In the genomic region with DNA sequence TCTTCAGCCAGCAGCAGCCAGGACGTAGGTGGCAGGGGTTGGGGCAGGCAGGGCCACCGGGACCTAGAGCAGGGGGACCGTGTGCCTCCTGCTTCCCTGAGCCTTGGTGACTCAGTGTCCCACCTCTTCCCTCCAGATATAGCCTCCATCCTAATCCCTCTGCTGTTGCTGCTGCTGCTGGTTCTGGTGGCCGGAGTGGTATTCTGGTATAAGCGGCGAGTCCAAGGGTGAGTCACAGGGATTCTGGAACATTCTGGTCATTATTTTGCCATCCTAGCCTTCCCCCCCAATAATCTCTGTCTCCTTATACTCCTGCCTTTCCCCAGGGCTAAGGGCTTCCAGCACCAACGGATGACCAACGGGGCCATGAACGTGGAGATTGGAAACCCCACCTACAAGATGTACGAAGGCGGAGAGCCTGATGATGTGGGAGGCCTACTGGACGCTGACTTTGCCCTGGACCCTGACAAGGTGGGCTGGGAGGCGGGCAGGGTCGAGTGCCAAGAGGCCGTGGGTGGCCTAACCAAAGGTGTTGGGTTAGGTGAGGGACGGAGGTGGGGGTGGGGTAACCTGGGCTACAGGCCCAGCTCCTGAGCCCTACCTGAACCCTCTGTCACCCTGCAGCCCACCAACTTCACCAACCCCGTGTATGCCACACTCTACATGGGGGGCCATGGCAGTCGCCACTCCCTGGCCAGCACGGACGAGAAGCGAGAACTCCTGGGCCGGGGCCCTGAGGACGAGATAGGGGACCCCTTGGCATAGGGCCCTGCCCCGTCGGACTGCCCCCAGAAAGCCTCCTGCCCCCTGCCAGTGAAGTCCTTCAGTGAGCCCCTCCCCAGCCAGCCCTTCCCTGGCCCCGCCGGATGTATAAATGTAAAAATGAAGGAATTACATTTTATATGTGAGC, we compare ENCODE assay signal across 1 cellular context.
TF ChIP-seq lines count a peak whose summit lies in the region.

No MANE protein-coding gene starts in this region.

TF ChIP-seq in WTC11, 78 proteins besides CTCF, POLR2A, EP300 and RAD21:
- TF ChIP-seq, protein P1, sequence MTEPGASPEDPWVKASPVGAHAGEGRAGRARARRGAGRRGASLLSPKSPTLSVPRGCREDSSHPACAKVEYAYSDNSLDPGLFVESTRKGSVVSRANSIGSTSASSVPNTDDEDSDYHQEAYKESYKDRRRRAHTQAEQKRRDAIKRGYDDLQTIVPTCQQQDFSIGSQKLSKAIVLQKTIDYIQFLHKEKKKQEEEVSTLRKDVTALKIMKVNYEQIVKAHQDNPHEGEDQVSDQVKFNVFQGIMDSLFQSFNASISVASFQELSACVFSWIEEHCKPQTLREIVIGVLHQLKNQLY (CRISPR knock-in tag; IDR thresholded peaks at IDR 0.05), result no peak
- TF ChIP-seq TP53 (CRISPR knock-in tag; IDR thresholded peaks at IDR 0.05), result no peak
- TF ChIP-seq, protein P2, sequence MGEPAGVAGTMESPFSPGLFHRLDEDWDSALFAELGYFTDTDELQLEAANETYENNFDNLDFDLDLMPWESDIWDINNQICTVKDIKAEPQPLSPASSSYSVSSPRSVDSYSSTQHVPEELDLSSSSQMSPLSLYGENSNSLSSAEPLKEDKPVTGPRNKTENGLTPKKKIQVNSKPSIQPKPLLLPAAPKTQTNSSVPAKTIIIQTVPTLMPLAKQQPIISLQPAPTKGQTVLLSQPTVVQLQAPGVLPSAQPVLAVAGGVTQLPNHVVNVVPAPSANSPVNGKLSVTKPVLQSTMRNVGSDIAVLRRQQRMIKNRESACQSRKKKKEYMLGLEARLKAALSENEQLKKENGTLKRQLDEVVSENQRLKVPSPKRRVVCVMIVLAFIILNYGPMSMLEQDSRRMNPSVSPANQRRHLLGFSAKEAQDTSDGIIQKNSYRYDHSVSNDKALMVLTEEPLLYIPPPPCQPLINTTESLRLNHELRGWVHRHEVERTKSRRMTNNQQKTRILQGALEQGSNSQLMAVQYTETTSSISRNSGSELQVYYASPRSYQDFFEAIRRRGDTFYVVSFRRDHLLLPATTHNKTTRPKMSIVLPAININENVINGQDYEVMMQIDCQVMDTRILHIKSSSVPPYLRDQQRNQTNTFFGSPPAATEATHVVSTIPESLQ (CRISPR knock-in tag; IDR thresholded peaks at IDR 0.05), result no peak
- TF ChIP-seq, protein P3, sequence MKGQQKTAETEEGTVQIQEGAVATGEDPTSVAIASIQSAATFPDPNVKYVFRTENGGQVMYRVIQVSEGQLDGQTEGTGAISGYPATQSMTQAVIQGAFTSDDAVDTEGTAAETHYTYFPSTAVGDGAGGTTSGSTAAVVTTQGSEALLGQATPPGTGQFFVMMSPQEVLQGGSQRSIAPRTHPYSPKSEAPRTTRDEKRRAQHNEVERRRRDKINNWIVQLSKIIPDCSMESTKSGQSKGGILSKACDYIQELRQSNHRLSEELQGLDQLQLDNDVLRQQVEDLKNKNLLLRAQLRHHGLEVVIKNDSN (CRISPR knock-in tag; IDR thresholded peaks at IDR 0.05), result no peak
- TF ChIP-seq SMAD3 (CRISPR knock-in tag; IDR thresholded peaks at IDR 0.05; ENCODE audit: borderline replicate concordance), result no peak
- TF ChIP-seq TCF7 (CRISPR knock-in tag; IDR thresholded peaks at IDR 0.05; ENCODE audit: low read depth), result no peak
- TF ChIP-seq, protein P4, sequence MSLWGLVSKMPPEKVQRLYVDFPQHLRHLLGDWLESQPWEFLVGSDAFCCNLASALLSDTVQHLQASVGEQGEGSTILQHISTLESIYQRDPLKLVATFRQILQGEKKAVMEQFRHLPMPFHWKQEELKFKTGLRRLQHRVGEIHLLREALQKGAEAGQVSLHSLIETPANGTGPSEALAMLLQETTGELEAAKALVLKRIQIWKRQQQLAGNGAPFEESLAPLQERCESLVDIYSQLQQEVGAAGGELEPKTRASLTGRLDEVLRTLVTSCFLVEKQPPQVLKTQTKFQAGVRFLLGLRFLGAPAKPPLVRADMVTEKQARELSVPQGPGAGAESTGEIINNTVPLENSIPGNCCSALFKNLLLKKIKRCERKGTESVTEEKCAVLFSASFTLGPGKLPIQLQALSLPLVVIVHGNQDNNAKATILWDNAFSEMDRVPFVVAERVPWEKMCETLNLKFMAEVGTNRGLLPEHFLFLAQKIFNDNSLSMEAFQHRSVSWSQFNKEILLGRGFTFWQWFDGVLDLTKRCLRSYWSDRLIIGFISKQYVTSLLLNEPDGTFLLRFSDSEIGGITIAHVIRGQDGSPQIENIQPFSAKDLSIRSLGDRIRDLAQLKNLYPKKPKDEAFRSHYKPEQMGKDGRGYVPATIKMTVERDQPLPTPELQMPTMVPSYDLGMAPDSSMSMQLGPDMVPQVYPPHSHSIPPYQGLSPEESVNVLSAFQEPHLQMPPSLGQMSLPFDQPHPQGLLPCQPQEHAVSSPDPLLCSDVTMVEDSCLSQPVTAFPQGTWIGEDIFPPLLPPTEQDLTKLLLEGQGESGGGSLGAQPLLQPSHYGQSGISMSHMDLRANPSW (CRISPR knock-in tag; conservative IDR thresholded peaks at IDR 0.05; ENCODE audit: low read depth), result no peak
- TF ChIP-seq NFE2L1 (CRISPR knock-in tag; IDR thresholded peaks at IDR 0.05), result no peak
- no peak for TF ChIP-seq ZNF396 (CRISPR knock-in tag; IDR thresholded peaks at IDR 0.05; ENCODE audit: borderline replicate concordance)
- TF ChIP-seq OVOL2 (CRISPR knock-in tag; IDR thresholded peaks at IDR 0.05; ENCODE audit: borderline replicate concordance), result no peak
- TF ChIP-seq, protein P5, sequence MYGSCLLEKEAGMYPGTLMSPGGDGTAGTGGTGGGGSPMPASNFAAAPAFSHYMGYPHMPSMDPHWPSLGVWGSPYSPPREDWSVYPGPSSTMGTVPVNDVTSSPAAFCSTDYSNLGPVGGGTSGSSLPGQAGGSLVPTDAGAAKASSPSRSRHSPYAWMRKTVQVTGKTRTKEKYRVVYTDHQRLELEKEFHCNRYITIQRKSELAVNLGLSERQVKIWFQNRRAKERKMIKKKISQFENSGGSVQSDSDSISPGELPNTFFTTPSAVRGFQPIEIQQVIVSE (CRISPR knock-in tag; IDR thresholded peaks at IDR 0.05; ENCODE audit: borderline replicate concordance), result no peak
- TF ChIP-seq PRRX2 (CRISPR knock-in tag; IDR thresholded peaks at IDR 0.05), result no peak
- TF ChIP-seq, protein P6, sequence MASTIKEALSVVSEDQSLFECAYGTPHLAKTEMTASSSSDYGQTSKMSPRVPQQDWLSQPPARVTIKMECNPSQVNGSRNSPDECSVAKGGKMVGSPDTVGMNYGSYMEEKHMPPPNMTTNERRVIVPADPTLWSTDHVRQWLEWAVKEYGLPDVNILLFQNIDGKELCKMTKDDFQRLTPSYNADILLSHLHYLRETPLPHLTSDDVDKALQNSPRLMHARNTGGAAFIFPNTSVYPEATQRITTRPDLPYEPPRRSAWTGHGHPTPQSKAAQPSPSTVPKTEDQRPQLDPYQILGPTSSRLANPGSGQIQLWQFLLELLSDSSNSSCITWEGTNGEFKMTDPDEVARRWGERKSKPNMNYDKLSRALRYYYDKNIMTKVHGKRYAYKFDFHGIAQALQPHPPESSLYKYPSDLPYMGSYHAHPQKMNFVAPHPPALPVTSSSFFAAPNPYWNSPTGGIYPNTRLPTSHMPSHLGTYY (CRISPR knock-in tag; IDR thresholded peaks at IDR 0.05), result no peak
- no peak for TF ChIP-seq ATF1 (CRISPR knock-in tag; IDR thresholded peaks at IDR 0.05)
- TF ChIP-seq ZNF317 (CRISPR knock-in tag; IDR thresholded peaks at IDR 0.05; ENCODE audit: borderline replicate concordance, low read depth), result no peak
